Comparison of ENCODE assay signal across 1 cellular context in the genomic region with DNA sequence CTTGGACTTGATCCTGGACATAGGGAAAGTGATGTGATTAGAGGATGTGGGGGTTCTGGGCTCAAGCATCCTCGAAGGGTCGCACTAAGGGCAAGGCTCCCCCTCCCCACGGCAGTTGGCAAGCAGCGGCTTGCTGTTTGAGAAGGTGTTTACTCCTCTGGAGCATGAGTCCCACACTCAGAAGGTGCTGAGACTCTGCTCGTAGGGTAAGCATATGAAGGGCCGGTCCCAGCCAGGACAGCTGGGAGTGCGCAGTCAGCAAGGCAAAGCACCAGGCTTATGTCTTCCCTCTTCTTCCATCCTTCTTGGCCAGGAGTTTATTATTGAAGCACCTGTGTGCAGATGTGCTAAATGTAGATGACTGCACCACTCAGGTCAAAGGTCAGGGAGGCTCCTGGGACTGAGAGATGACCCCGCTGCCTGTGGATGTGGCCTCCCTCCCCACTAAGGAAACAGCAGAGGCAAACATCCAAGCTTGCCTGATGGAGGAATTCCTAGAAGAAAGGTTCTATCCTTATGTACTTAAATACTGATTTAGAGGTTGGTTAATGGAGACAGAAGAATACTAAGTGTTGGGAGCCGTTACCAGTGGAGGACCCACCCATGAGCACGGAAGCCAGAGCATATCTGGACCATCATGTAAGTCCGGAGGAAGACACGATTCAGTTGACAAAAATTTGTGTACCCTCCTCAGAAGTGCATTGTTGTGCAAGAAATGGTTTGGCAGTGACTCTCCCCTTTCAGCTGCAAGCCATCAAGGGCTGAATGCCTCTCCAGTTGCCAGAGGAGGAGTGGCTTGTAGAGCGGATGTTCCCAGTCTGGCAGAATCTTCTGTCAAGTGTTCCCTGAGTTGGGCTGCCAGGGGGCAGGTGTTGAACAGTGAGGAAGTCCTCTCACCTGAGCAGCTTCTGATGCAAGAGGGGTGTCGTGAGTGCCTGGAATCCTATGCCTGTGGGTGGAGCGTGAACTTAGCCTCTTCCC.
TF ChIP-seq lines count a peak whose summit lies in the region.

No MANE protein-coding gene starts in this region.

TF ChIP-seq in GM23338, 12 proteins besides CTCF, POLR2A, EP300 and RAD21:
- TF ChIP-seq, protein P1, sequence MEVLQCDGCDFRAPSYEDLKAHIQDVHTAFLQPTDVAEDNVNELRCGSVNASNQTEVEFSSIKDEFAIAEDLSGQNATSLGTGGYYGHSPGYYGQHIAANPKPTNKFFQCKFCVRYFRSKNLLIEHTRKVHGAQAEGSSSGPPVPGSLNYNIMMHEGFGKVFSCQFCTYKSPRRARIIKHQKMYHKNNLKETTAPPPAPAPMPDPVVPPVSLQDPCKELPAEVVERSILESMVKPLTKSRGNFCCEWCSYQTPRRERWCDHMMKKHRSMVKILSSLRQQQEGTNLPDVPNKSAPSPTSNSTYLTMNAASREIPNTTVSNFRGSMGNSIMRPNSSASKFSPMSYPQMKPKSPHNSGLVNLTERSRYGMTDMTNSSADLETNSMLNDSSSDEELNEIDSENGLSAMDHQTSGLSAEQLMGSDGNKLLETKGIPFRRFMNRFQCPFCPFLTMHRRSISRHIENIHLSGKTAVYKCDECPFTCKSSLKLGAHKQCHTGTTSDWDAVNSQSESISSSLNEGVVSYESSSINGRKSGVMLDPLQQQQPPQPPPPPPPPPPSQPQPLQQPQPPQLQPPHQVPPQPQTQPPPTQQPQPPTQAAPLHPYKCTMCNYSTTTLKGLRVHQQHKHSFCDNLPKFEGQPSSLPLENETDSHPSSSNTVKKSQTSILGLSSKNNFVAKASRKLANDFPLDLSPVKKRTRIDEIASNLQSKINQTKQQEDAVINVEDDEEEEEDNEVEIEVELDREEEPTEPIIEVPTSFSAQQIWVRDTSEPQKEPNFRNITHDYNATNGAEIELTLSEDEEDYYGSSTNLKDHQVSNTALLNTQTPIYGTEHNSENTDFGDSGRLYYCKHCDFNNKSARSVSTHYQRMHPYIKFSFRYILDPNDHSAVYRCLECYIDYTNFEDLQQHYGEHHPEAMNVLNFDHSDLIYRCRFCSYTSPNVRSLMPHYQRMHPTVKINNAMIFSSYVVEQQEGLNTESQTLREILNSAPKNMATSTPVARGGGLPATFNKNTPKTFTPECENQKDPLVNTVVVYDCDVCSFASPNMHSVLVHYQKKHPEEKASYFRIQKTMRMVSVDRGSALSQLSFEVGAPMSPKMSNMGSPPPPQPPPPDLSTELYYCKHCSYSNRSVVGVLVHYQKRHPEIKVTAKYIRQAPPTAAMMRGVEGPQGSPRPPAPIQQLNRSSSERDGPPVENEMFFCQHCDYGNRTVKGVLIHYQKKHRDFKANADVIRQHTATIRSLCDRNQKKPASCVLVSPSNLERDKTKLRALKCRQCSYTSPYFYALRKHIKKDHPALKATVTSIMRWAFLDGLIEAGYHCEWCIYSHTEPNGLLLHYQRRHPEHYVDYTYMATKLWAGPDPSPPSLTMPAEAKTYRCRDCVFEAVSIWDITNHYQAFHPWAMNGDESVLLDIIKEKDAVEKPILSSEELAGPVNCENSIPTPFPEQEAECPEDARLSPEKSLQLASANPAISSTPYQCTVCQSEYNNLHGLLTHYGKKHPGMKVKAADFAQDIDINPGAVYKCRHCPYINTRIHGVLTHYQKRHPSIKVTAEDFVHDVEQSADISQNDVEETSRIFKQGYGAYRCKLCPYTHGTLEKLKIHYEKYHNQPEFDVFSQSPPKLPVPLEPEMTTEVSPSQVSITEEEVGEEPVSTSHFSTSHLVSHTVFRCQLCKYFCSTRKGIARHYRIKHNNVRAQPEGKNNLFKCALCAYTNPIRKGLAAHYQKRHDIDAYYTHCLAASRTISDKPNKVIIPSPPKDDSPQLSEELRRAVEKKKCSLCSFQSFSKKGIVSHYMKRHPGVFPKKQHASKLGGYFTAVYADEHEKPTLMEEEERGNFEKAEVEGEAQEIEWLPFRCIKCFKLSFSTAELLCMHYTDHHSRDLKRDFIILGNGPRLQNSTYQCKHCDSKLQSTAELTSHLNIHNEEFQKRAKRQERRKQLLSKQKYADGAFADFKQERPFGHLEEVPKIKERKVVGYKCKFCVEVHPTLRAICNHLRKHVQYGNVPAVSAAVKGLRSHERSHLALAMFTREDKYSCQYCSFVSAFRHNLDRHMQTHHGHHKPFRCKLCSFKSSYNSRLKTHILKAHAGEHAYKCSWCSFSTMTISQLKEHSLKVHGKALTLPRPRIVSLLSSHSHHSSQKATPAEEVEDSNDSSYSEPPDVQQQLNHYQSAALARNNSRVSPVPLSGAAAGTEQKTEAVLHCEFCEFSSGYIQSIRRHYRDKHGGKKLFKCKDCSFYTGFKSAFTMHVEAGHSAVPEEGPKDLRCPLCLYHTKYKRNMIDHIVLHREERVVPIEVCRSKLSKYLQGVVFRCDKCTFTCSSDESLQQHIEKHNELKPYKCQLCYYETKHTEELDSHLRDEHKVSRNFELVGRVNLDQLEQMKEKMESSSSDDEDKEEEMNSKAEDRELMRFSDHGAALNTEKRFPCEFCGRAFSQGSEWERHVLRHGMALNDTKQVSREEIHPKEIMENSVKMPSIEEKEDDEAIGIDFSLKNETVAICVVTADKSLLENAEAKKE (CRISPR knock-in tag; IDR thresholded peaks at IDR 0.05): no peak
- TF ChIP-seq STAT1 (IDR thresholded peaks at IDR 0.05; ENCODE audit: unreplicated experiment) (no peak), EZH2 (IDR thresholded peaks at IDR 0.05; ENCODE audit: low read depth, unreplicated experiment) (no peak), JUNB (IDR thresholded peaks at IDR 0.05; ENCODE audit: unreplicated experiment) (no peak)
- TF ChIP-seq, protein P2, sequence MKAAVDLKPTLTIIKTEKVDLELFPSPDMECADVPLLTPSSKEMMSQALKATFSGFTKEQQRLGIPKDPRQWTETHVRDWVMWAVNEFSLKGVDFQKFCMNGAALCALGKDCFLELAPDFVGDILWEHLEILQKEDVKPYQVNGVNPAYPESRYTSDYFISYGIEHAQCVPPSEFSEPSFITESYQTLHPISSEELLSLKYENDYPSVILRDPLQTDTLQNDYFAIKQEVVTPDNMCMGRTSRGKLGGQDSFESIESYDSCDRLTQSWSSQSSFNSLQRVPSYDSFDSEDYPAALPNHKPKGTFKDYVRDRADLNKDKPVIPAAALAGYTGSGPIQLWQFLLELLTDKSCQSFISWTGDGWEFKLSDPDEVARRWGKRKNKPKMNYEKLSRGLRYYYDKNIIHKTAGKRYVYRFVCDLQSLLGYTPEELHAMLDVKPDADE (IDR thresholded peaks at IDR 0.05): no peak
TF ChIP-seq in GM23338: peak in this region for 0.
